Comparison of ENCODE assay signal across 8 cellular contexts in genomic region chr20:19205999-19206398, GRCh38. TPM values are rescaled to one million over a fixed set of nuclear protein-coding genes. Genes with fewer than 3 reads are reported as not detected.
DNase-seq lines count a peak whose midpoint lies in the region; ATAC-seq and TF ChIP-seq lines count a peak whose summit lies in the region.

No MANE protein-coding gene starts in this region.

- WGBS in lower leg skin, 2 donors: 12 to 14% methylated on average over 8 of the region's 8 CpGs

- ATAC-seq in GM18867 (IDR thresholded peaks at IDR 0.05; ENCODE audit: unreplicated experiment): peak; percentile 60

- H3K27ac Mint-ChIP-seq in chondrocyte (ENCODE audit: unreplicated experiment): no peak overlapping the region

- intact Hi-C loops in lower leg skin (cut with DNase I; ENCODE audit: low total_unique reads): loop anchor here (5.0 to 10.0 kb wide), 3 partner anchors 301 to 446 kb away; no protein-coding TSS in a partner anchor

- peaks cover 7% of the 10 kb centered on the region for H3K9me3 Mint-ChIP-seq in chondrocyte (ENCODE audit: low read depth)

- H3K4me3 ChIP-seq in lower leg skin (ENCODE audit: low read depth, poor library complexity, severe bottlenecking): no peak overlapping the region

- peaks cover 36% of the 10 kb centered on the region for H3K27me3 Mint-ChIP-seq in chondrocyte (ENCODE audit: low read depth)

- no peak overlapping the region for H3K4me3 Mint-ChIP-seq in chondrocyte (ENCODE audit: unreplicated experiment)

- TF ChIP-seq POLR2A in lower leg skin (IDR thresholded peaks at IDR 0.05): no peak

- DNase-seq in AG08396 (ENCODE audit: low spot score) (peak; percentile 70), NCI-H1417 (lab: John Stamatoyannopoulos, UW) (peak; percentile 38 to 77 (median 50)), UCSD-AML1 (lab: John Stamatoyannopoulos, UW; ENCODE audit: unreplicated experiment) (peak; percentile 78), chondrocyte (ENCODE audit: low spot score) (no peak), lower leg skin (ENCODE audit: low spot score in 2 of 2) (peak; percentile 65 to 96), cortex of kidney (lab: John Stamatoyannopoulos, UW) (no peak)
- DNase-seq in stimulated activated CD8-positive, alpha-beta memory T cell treated with anti-CD3 and anti-CD28 coated beads, Interleukin-12 subunit alpha, Interleukin-12 subunit beta, amount 100 ng/mL, for 4 hours (ENCODE audit: low read depth): peak; percentile 29

- H3K4me1 Mint-ChIP-seq in chondrocyte (ENCODE audit: low read depth): no peaks in the 10 kb centered on the region

- H3K36me3 Mint-ChIP-seq in chondrocyte (ENCODE audit: low read depth): no peaks in the 10 kb centered on the region

- peak; percentile 82 for TF ChIP-seq CTCF in chondrocyte (IDR thresholded peaks at IDR 0.05)
- peak in 1 of 3 donors; percentile 40 for TF ChIP-seq CTCF in lower leg skin (IDR thresholded peaks at IDR 0.05)

RNA-seq across cellular contexts. Expression of gene SLC24A3, which starts 6.4 kb away (rescaled TPM):
- 0.10 TPM in 2 of 3 replicates, not detected in the other for total RNA-seq in chondrocyte
- total RNA-seq in lower leg skin: 1 to 10 TPM; 2.3 to 6.9 (median 5.4) TPM

Comparison
In these comparisons a context has a peak if more than half of its experiments do, and no peak if none do; other contexts are left out.
1. DNase-seq: peak in AG08396 (single experiment), NCI-H1417 (3 of 3), UCSD-AML1 (single experiment), lower leg skin (2 of 2) and stimulated activated CD8-positive, alpha-beta memory T cell treated with anti-CD3 and anti-CD28 coated beads, Interleukin-12 subunit alpha, Interleukin-12 subunit beta, amount 100 ng/mL, for 4 hours (single experiment); none in chondrocyte (single experiment) and cortex of kidney (single experiment).